In the genomic region with DNA sequence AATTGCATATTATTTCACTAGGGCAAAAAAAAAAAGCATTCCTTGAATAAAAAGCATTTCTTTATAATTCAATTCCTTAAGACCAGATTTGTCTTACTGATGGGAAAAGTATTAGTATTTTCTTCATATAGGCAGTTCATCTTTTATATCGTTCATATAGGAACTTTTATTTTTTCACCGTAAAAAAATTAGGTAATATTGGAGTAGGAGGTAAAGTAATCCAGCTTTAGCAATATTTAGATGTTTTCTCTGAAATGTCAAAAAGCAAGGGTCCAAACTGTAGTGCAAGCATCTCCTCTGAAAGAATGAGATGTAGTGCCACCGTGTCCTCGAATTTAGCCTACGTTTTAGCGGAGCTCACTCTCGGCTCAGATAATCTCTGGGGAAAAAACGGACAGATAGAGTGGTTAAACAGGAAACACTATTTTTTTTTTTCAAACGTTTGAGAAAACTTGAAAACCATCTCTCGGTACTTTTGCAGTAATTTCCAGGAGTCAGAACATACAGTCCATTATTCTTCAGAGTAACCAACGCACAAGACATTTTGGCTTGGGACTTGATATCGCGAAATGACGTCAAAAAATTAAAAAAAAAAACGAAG, we compare ENCODE assay signal across 8 cellular contexts. TPM values are rescaled to one million over a fixed set of nuclear protein-coding genes. Genes with fewer than 3 reads are reported as not detected.
DNase-seq lines count a peak whose midpoint lies in the region; ATAC-seq and TF ChIP-seq lines count a peak whose summit lies in the region.

No MANE protein-coding gene starts in this region.

- no peak for ATAC-seq in GM18868 (IDR thresholded peaks at IDR 0.05; ENCODE audit: unreplicated experiment)
- no peak for ATAC-seq in GM18517 (IDR thresholded peaks at IDR 0.05; ENCODE audit: unreplicated experiment)
- ATAC-seq in HG03378 (IDR thresholded peaks at IDR 0.05; ENCODE audit: unreplicated experiment) = no peak

- CTCF ChIA-PET in OCI-LY7 (lab: Charles Lee; ENCODE audit: unreplicated experiment) = interaction anchor here (0.9 kb wide), 1 partner anchor 17 kb away, joined by 4 read pairs; no protein-coding TSS in a partner anchor

- peak overlapping the region; percentile 69 for H3K4me3 Mint-ChIP-seq in endodermal cell

- H2AFZ ChIP-seq in OCI-LY7 (ENCODE audit: low read length) = peak overlapping the region; percentile 76
- H2AFZ ChIP-seq in osteoblast (ENCODE audit: low read length) = peak overlapping the region; percentile 94

- 1 to 3% methylated on average over 14 of the region's 15 CpGs for WGBS in endodermal cell (ENCODE audit: insufficient coverage in 1 of 2, insufficient read length in 1 of 2), 2 experiments

- H3K4me1 ChIP-seq in OCI-LY7 (ENCODE audit: insufficient read depth, low read length, poor library complexity, severe bottlenecking) (peaks cover 10% of the 10 kb centered on the region), endodermal cell (ENCODE audit: control insufficient read depth, insufficient read depth, low read length) (peaks cover 5% of the 10 kb centered on the region), osteoblast (ENCODE audit: insufficient read depth, low read length) (peaks cover 7% of the 10 kb centered on the region)

- no peak for TF ChIP-seq CTCF in GM20000 (IDR thresholded peaks at IDR 0.05; ENCODE audit: extremely low read depth, missing control alignments)
- no peak for TF ChIP-seq CTCF in OCI-LY7 (conservative IDR thresholded peaks at IDR 0.05; ENCODE audit: low read length)
- TF ChIP-seq CTCF in endodermal cell (conservative IDR thresholded peaks at IDR 0.05) = no peak
- no peak for TF ChIP-seq CTCF in osteoblast (IDR thresholded peaks at IDR 0.05; ENCODE audit: extremely low read depth, low read depth, low read length)

- H3K79me2 ChIP-seq in OCI-LY7 (ENCODE audit: insufficient read depth, low read depth, low read length) = no peaks in the 10 kb centered on the region
- no peaks in the 10 kb centered on the region for H3K79me2 ChIP-seq in osteoblast (ENCODE audit: insufficient read depth, low read length)

- H3K36me3 ChIP-seq in OCI-LY7 (ENCODE audit: insufficient read depth, low read length) (no peaks in the 10 kb centered on the region), endodermal cell (ENCODE audit: control insufficient read depth, insufficient read depth, low read length) (no peaks in the 10 kb centered on the region), osteoblast (ENCODE audit: insufficient read depth, low read length) (no peaks in the 10 kb centered on the region)

- POLR2A ChIA-PET in OCI-LY7 (lab: Charles Lee) = interaction anchor here (0.6 to 2.8 kb wide), 11 partner anchors 8 to 111 kb away, joined by 3 to 10 read pairs (median 4); a partner anchor contains a TSS

- H3K27ac Mint-ChIP-seq in endodermal cell = no peak overlapping the region

- peaks cover 3% of the 10 kb centered on the region for H3K4me1 Mint-ChIP-seq in endodermal cell

- peaks cover 5% of the 10 kb centered on the region for H3K9me3 Mint-ChIP-seq in endodermal cell

- H3K27ac ChIP-seq in OCI-LY7 (ENCODE audit: low read depth, low read length, poor library complexity, severe bottlenecking) = no peak overlapping the region
- no peak overlapping the region for H3K27ac ChIP-seq in endodermal cell (ENCODE audit: low read depth, low read length)
- H3K27ac ChIP-seq in osteoblast (ENCODE audit: low read depth, low read length) = peak overlapping the region; percentile 86

- H3K27me3 Mint-ChIP-seq in endodermal cell (ENCODE audit: insufficient read depth) = peaks cover 95% of the 10 kb centered on the region

- peak overlapping the region; percentile 22 for H3K9ac ChIP-seq in endodermal cell (ENCODE audit: extremely low read depth, low read length, poor library complexity, severe bottlenecking)

- H4K20me1 ChIP-seq in OCI-LY7 (ENCODE audit: insufficient read depth, low read length) (no peaks in the 10 kb centered on the region), osteoblast (ENCODE audit: insufficient read depth, low read length) (no peaks in the 10 kb centered on the region)

- peak overlapping the region; percentile 82 for H3K4me2 ChIP-seq in OCI-LY7 (ENCODE audit: low read length)
- peak overlapping the region; percentile 77 for H3K4me2 ChIP-seq in osteoblast (ENCODE audit: insufficient read depth, low read length)

- H3K9me2 ChIP-seq in OCI-LY7 (ENCODE audit: insufficient read depth, low read length) = no peaks in the 10 kb centered on the region

- BruUV-seq in OCI-LY7 (replicated peaks; lab: Mats Ljungman, UMichigan) = no TSS peak

- intact Hi-C loops in OCI-LY7 (cut with micrococcal nuclease; ENCODE audit: unreplicated experiment) = loop anchor here (2.0 kb wide), 2 partner anchors 23 to 39 kb away; a partner anchor contains a TSS

- H3K4me3 ChIP-seq in OCI-LY7 (ENCODE audit: low read depth, low read length, poor library complexity, severe bottlenecking) = peak overlapping the region; percentile 76
- peak overlapping the region; percentile 79 for H3K4me3 ChIP-seq in endodermal cell (ENCODE audit: low read length)
- peak overlapping the region; percentile 80 for H3K4me3 ChIP-seq in osteoblast (ENCODE audit: insufficient read depth, low read length)

- DNase-seq in GM20000 (ENCODE audit: low spot score) (peak; percentile 19), OCI-LY7 (ENCODE audit: low spot score) (no peak), endodermal cell (no peak), osteoblast (ENCODE audit: insufficient read length, low spot score, missing footprints) (no peak), HPDE6-E6E7 (ENCODE audit: extremely low spot score) (no peak)

- no peaks in the 10 kb centered on the region for H3K36me3 Mint-ChIP-seq in endodermal cell (ENCODE audit: low read depth)

- H3K27me3 ChIP-seq in endodermal cell (ENCODE audit: control insufficient read depth, insufficient read depth, low read length, poor library complexity, severe bottlenecking) (peaks cover 95% of the 10 kb centered on the region), osteoblast (ENCODE audit: insufficient read depth, low read length) (peaks cover 89% of the 10 kb centered on the region)

- H3K9me3 ChIP-seq in OCI-LY7 (ENCODE audit: low read length) (no peaks in the 10 kb centered on the region), endodermal cell (ENCODE audit: control insufficient read depth, low read length) (no peaks in the 10 kb centered on the region), osteoblast (ENCODE audit: low read depth, low read length) (no peaks in the 10 kb centered on the region)

RNA-seq across cellular contexts. Expression of a gene that starts 5.4 kb away (rescaled TPM):
- not detected in 2 replicates for total RNA-seq in OCI-LY7 (2014; rRNA removed; shearing (Covaris generic))
- total RNA-seq in OCI-LY7 (2022) = not detected in 2 replicates
- total RNA-seq in endodermal cell = 1 to 10 TPM; 1.1 to 2.1 TPM
- polyA plus RNA-seq in endodermal cell (2013, experiment 1 of 2) = 1.9 TPM
- polyA plus RNA-seq in endodermal cell (2013, experiment 2 of 2) = 1.7 TPM
- not detected in 2 replicates for total RNA-seq in osteoblast

RNA-seq across cellular contexts. Expression of a gene that starts 19.0 kb away (rescaled TPM):
- total RNA-seq in OCI-LY7 (2014; rRNA removed; shearing (Covaris generic)) = 5.7 and 7.4 TPM in 2 replicates
- total RNA-seq in OCI-LY7 (2022) (17.8 and 19.4 TPM in 2 replicates), endodermal cell (10 to 100 TPM; 12.2 to 15.5 TPM), osteoblast (64.8 and 73.1 TPM in 2 replicates)
- polyA plus RNA-seq in endodermal cell (2013, experiment 1 of 2) = 37.9 TPM
- polyA plus RNA-seq in endodermal cell (2013, experiment 2 of 2) = 31.3 TPM

RNA-seq across cellular contexts. Expression of a gene that starts 23.7 kb away (rescaled TPM):
- 24.6 and 30.1 TPM in 2 replicates for total RNA-seq in OCI-LY7 (2014; rRNA removed; shearing (Covaris generic))
- total RNA-seq in OCI-LY7 (2022) (50.8 and 53.0 TPM in 2 replicates), endodermal cell (10 to 100 TPM; 10.4 to 14.9 TPM), osteoblast (49.2 and 53.9 TPM in 2 replicates)
- polyA plus RNA-seq in endodermal cell (2013, experiment 1 of 2) = 30.4 TPM
- 22.6 TPM for polyA plus RNA-seq in endodermal cell (2013, experiment 2 of 2)
